1 cellular context compared by ENCODE assay signal in genomic region chr19:8001995-8002849, GRCh38.
TF ChIP-seq lines count a peak whose summit lies in the region.

No MANE protein-coding gene starts in this region.

TF ChIP-seq in HepG2, 621 proteins besides CTCF, POLR2A, EP300 and RAD21 (continued from another document and continues in another):
- TF ChIP-seq FUBP1 (CRISPR knock-in tag; IDR thresholded peaks at IDR 0.05; ENCODE audit: borderline replicate concordance) (no peak), BORCS8-MEF2B (CRISPR knock-in tag; IDR thresholded peaks at IDR 0.05) (no peak), ZNF780A (CRISPR knock-in tag; IDR thresholded peaks at IDR 0.05) (no peak), SIN3B (IDR thresholded peaks at IDR 0.05; ENCODE audit: low read length) (no peak), CBFB (CRISPR knock-in tag; IDR thresholded peaks at IDR 0.05) (no peak), ZNF382 (CRISPR knock-in tag; IDR thresholded peaks at IDR 0.05; ENCODE audit: borderline replicate concordance) (no peak), ZNF143 (CRISPR knock-in tag; IDR thresholded peaks at IDR 0.05) (no peak), SYNCRIP (IDR thresholded peaks at IDR 0.05; ENCODE audit: insufficient read depth, low read depth, low read length) (no peak), ZNF766 (CRISPR knock-in tag; IDR thresholded peaks at IDR 0.05; ENCODE audit: borderline replicate concordance) (no peak), ATF5 (CRISPR knock-in tag; IDR thresholded peaks at IDR 0.05; ENCODE audit: low read depth) (no peak), ZNF574 (CRISPR knock-in tag; IDR thresholded peaks at IDR 0.05) (peak; percentile 81), DPF2 (CRISPR knock-in tag; IDR thresholded peaks at IDR 0.05; ENCODE audit: borderline replicate concordance, low read depth) (no peak), NR2F6 (IDR thresholded peaks at IDR 0.05) (no peak), NR2F6 (CRISPR knock-in tag; IDR thresholded peaks at IDR 0.05) (peak; percentile 53), ZBTB8A (CRISPR knock-in tag; IDR thresholded peaks at IDR 0.05; ENCODE audit: borderline replicate concordance, low read depth) (no peak), MXD1 (CRISPR knock-in tag; IDR thresholded peaks at IDR 0.05) (no peak), ZNF329 (CRISPR knock-in tag; IDR thresholded peaks at IDR 0.05; ENCODE audit: low read depth) (no peak), ZNF670 (CRISPR knock-in tag; IDR thresholded peaks at IDR 0.05; ENCODE audit: borderline replicate concordance) (no peak), NFE2 (CRISPR knock-in tag; IDR thresholded peaks at IDR 0.05) (no peak), ZBED4 (CRISPR knock-in tag; IDR thresholded peaks at IDR 0.05; ENCODE audit: borderline replicate concordance) (peak; percentile 71; the same call in 1 of the 2 replicates), BHLHE40 (IDR thresholded peaks at IDR 0.05; ENCODE audit: low read length) (no peak), CCDC6 (CRISPR knock-in tag; IDR thresholded peaks at IDR 0.05) (no peak), HNRNPH1 (optimal IDR thresholded peaks at IDR 0.05; ENCODE audit: low read depth, low read length) (no peak), ZNF660 (CRISPR knock-in tag; IDR thresholded peaks at IDR 0.05; ENCODE audit: borderline replicate concordance, low read depth) (no peak), HNRNPL (IDR thresholded peaks at IDR 0.05; ENCODE audit: low read depth, low read length) (no peak), PITX1 (CRISPR knock-in tag; IDR thresholded peaks at IDR 0.05) (no peak), DDIT3 (CRISPR knock-in tag; IDR thresholded peaks at IDR 0.05) (no peak), ATAD3A (CRISPR knock-in tag; IDR thresholded peaks at IDR 0.05) (no peak), CBX1 (IDR thresholded peaks at IDR 0.05; ENCODE audit: low read depth) (no peak), ZSCAN31 (CRISPR knock-in tag; IDR thresholded peaks at IDR 0.05; ENCODE audit: low read depth) (no peak; the same call in 1 of the 2 replicates), KDM5A (IDR thresholded peaks at IDR 0.05; ENCODE audit: borderline replicate concordance, low read length) (no peak), ZNF331 (CRISPR knock-in tag; IDR thresholded peaks at IDR 0.05) (peak; percentile 48; the same call in 1 of the 2 replicates), GATA4 (IDR thresholded peaks at IDR 0.05; ENCODE audit: borderline replicate concordance, low read depth) (no peak), ZNF547 (CRISPR knock-in tag; IDR thresholded peaks at IDR 0.05) (0 out of 2 replicates have a peak, but pooled peaks have one; percentile 49), NFYC (CRISPR knock-in tag; IDR thresholded peaks at IDR 0.05) (no peak), THYN1 (CRISPR knock-in tag; IDR thresholded peaks at IDR 0.05; ENCODE audit: borderline replicate concordance, low read depth) (no peak), ZNF101 (CRISPR knock-in tag; IDR thresholded peaks at IDR 0.05; ENCODE audit: borderline replicate concordance, low read depth) (no peak), FOXM1 (CRISPR knock-in tag; IDR thresholded peaks at IDR 0.05) (no peak), ZNF646 (CRISPR knock-in tag; IDR thresholded peaks at IDR 0.05) (no peak), CREBL2 (CRISPR knock-in tag; IDR thresholded peaks at IDR 0.05; ENCODE audit: borderline replicate concordance) (no peak), U2AF2 (IDR thresholded peaks at IDR 0.05; ENCODE audit: low read depth, low read length) (no peak), ZNF282 (IDR thresholded peaks at IDR 0.05; ENCODE audit: partially characterized antibody) (no peak), HIVEP1 (CRISPR knock-in tag; IDR thresholded peaks at IDR 0.05) (no peak)
